2 cellular contexts compared by ENCODE assay signal in the genomic region with DNA sequence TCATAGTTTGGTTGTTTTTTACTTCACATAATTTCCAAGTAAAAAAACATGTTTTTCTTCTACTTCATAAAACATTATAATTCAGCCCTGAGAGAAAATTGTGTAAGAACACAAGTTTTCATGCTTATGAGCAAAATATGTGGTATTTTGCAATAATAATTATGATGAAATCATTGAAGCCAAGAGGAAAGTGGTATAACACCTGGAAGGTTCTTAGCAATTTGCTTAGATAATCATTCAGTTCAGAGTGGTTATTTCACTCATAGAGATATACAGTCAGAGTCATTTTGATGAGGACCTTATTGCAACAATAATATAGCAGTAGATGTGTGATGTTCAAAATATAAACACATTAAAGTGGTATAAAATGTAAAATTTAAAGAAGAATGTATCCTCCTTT.
TF ChIP-seq lines count a peak whose summit lies in the region.

No MANE protein-coding gene starts in this region.

TF ChIP-seq in HepG2, 621 proteins besides CTCF, POLR2A, EP300 and RAD21 (continued from another document):
- TF ChIP-seq ZNF773 (CRISPR knock-in tag; IDR thresholded peaks at IDR 0.05; ENCODE audit: borderline replicate concordance) (no peak), HMGA1 (CRISPR knock-in tag; conservative IDR thresholded peaks at IDR 0.05) (no peak), CEBPB (IDR thresholded peaks at IDR 0.05; ENCODE audit: borderline replicate concordance, low read depth, low read length) (peak; percentile 46; the same call in 1 of the 2 replicates), ZNF749 (CRISPR knock-in tag; IDR thresholded peaks at IDR 0.05; ENCODE audit: borderline replicate concordance) (no peak)

TF ChIP-seq in K562, 482 proteins besides CTCF, POLR2A, EP300 and RAD21 (continued from another document):
- TF ChIP-seq NEUROD1 (IDR thresholded peaks at IDR 0.05; ENCODE audit: borderline replicate concordance, low read depth, low read length, partially characterized antibody) = no peak
- no peak for TF ChIP-seq NCOA2 (IDR thresholded peaks at IDR 0.05; ENCODE audit: partially characterized antibody in 2 of 2)
- no peak for TF ChIP-seq NCOA1 (IDR thresholded peaks at IDR 0.05; ENCODE audit: low read depth)
- peak; percentile 52 for TF ChIP-seq CEBPB (tag; IDR thresholded peaks at IDR 0.05)
- no peak for TF ChIP-seq SMC3 (conservative IDR thresholded peaks at IDR 0.05; ENCODE audit: insufficient read depth, low read depth, low read length)
- TF ChIP-seq CEBPG (CRISPR knock-in tag; IDR thresholded peaks at IDR 0.05) = no peak
- peak in 1 of 2 experiments; percentile 62; a peak in 1 of 4 replicates for TF ChIP-seq CEBPG (tag; conservative IDR thresholded peaks at IDR 0.05 in 1 of 2, IDR thresholded peaks at IDR 0.05 in 1 of 2)
TF ChIP-seq in K562: peak in this region for 2.
